In genomic region chr18:13025233-13025632, GRCh38 we compare ENCODE assay signal across 30 cellular contexts.
"Had no signal": no experiment of that assay in that cellular context is flagged by ENCODE, and none has a peak within 500 bp of the region (broad histone marks: within the 10 kb centered on the region; RNA-seq: fewer than 3 reads in every experiment).

No MANE protein-coding gene starts in this region.

- H3K4me1 ChIP-seq: ascending aorta, breast epithelium, colonic mucosa, esophagus squamous epithelium had no signal

- ATAC-seq: activated CD8-positive, alpha-beta memory T cell treated with anti-CD3 and anti-CD28 coated beads, Interleukin-2, amount 10 ng/mL, durations not matched to agents 7 days and 5 days; activated CD8-positive, alpha-beta T cell treated with anti-CD3 and anti-CD28 coated beads, Interleukin-2, amount 10 ng/mL, durations not matched to agents 7 days and 5 days; activated naive CD4-positive, alpha-beta T cell treated with anti-CD3 and anti-CD28 coated beads, Interleukin-2, amount 50 U/mL, for 72 hours; activated T-cell treated with anti-CD3 and anti-CD28 coated beads, Interleukin-2, amount 50 U/mL, for 72 hours; gastroesophageal sphincter; heart right ventricle; T-helper 17 cell had no signal

- H3K9me3 ChIP-seq: breast epithelium, colonic mucosa, gastroesophageal sphincter had no signal

- H3K27me3 ChIP-seq: ascending aorta, breast epithelium, cardiac muscle cell, colonic mucosa, esophagus squamous epithelium, gastroesophageal sphincter, heart right ventricle had no signal

- DNase-seq: activated CD4-positive, alpha-beta memory T cell treated with anti-CD3 and anti-CD28 coated beads for 36 hours; activated CD4-positive, alpha-beta T cell treated with anti-CD3 and anti-CD28 coated beads for 1 hour; activated CD4-positive, alpha-beta T cell treated with anti-CD3 and anti-CD28 coated beads for 4 hours; activated CD8-positive, alpha-beta memory T cell treated with anti-CD3 and anti-CD28 coated beads, Interleukin-2, amount 10 ng/mL, durations not matched to agents 7 days and 5 days; activated CD8-positive, alpha-beta memory T cell treated with anti-CD3 and anti-CD28 coated beads, Interleukin-2, amount 50 U/mL, for 4 hours; activated CD8-positive, alpha-beta T cell treated with anti-CD3 and anti-CD28 coated beads, Interleukin-2, amount 10 ng/mL, durations not matched to agents 7 days and 5 days; activated gamma-delta T cell; activated naive CD4-positive, alpha-beta T cell; activated naive CD4-positive, alpha-beta T cell treated with anti-CD3 and anti-CD28 coated beads, Interleukin-2, amount 10 ng/mL, durations not matched to agents 7 days and 5 days; activated naive CD8-positive, alpha-beta T cell treated with anti-CD3 and anti-CD28 coated beads, Interleukin-2, amount 10 ng/mL, durations not matched to agents 7 days and 5 days; activated T-cell treated with anti-CD3 and anti-CD28 coated beads, Interleukin-2, amount 50 U/mL, for 1 hour; activated T-cell treated with anti-CD3 and anti-CD28 coated beads, Interleukin-2, amount 50 U/mL, for 72 hours; central memory CD4-positive, alpha-beta T cell; cerebellar nuclear complex; colonic mucosa; effector CD8-positive, alpha-beta T cell; esophagus squamous epithelium; foreskin melanocyte; heart right ventricle; T-helper 1 cell; T-helper 17 cell; T1000 had no signal

- H3K4me3 ChIP-seq: ascending aorta, breast epithelium, cardiac muscle cell, colonic mucosa, esophagus squamous epithelium, gastroesophageal sphincter, heart right ventricle had no signal

- H3K36me3 ChIP-seq: breast epithelium, colonic mucosa had no signal

- FAIRE-seq: endometrium, endothelial cell of umbilical vein had no signal

- H3K27ac ChIP-seq: ascending aorta, breast epithelium, cardiac muscle cell, colonic mucosa, epithelial cell of prostate, esophagus squamous epithelium, heart right ventricle had no signal
